Comparison of ENCODE assay signal across 21 cellular contexts in the genomic region with DNA sequence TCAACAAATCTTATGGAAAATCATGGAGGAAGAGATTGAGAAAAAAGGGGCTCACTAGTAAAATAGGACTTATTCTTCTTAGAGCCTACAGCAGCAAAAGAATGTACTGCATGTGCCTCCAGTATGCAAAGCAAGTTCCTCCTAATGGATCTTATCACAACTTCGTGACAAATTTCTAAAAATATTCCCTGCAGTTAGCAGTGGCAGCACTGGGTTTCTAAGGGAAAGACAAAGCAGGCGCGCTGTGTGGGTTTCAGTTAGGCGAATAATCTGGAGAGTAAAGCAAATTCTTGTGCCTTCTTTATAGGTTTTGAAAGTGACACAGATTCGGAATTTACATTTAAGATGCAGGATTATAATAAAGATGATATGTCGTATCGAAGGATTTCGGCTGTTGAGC.
DNase-seq lines count a peak whose midpoint lies in the region; ATAC-seq and TF ChIP-seq lines count a peak whose summit lies in the region.
"Had no signal": no experiment of that assay in that cellular context is flagged by ENCODE, and none has a peak within 500 bp of the region (broad histone marks: within the 10 kb centered on the region; RNA-seq: fewer than 3 reads in every experiment).

No MANE protein-coding gene starts in this region.

- CTCF ChIA-PET in CD4-positive, alpha-beta T cell (lab: Charles Lee): no interaction called here

- no peak for DNase-seq in CD4-positive, alpha-beta T cell
- DNase-seq in left ventricle myocardium superior: peak; percentile 35
- peak; percentile 71 for DNase-seq in putamen (ENCODE audit: low spot score)
- no peak for DNase-seq in activated CD4-positive, alpha-beta T cell treated with anti-CD3 and anti-CD28 coated beads, Interleukin-2, amount 50 U/mL, for 48 hours
- DNase-seq in DMS 273 treated with DMSO at 0.1 percent for 48 hours (lab: John Stamatoyannopoulos, UW): no peak
- DNase-seq in NCI-H446 (lab: John Stamatoyannopoulos, UW): no peak
- DNase-seq: cerebellar nuclear complex; DMS153; left colon; NCI-H1092; NCI-H2081; NCI-H510A; ovary; SIG-M5; stimulated activated CD4-positive, alpha-beta T cell treated with anti-CD3 and anti-CD28 coated beads, Interleukin-4, amount 100 ng/mL, for 24 hours; substantia nigra had no signal

- POLR2A ChIA-PET in CD4-positive, alpha-beta T cell (lab: Charles Lee): interaction anchor here (4.9 kb wide), 1 partner anchor 42 kb away, joined by 76 read pairs; no protein-coding TSS in a partner anchor

- H3K4me1 Mint-ChIP-seq in CD4-positive, alpha-beta T cell (ENCODE audit: low read depth): peaks cover 49% of the 10 kb centered on the region
- H3K4me1 Mint-ChIP-seq in brain: peaks cover 35% of the 10 kb centered on the region

- H3K27me3 ChIP-seq in CD4-positive, alpha-beta T cell (ENCODE audit: control insufficient read depth, insufficient read depth, low read length): no peaks in the 10 kb centered on the region
- H3K27me3 ChIP-seq: BLaER1 treated with 17β-estradiol and CSF1 and Interleukin-3, amounts not matched to agents 10 nM and 100 nM; ovary had no signal

- intact Hi-C loops in CD4-positive, alpha-beta T cell (cut with DNase I, micrococcal nuclease): loop anchor here in 1 of 2 experiments (1.0 to 5.0 kb wide), 2 partner anchors 44 to 107 kb away; no protein-coding TSS in a partner anchor
- intact Hi-C loops in left ventricle myocardium superior (cut with micrococcal nuclease): loop anchor here (10.0 kb wide), 1 partner anchor 109 kb away; no protein-coding TSS in a partner anchor

- no peak overlapping the region for H3K4me3 Mint-ChIP-seq in CD4-positive, alpha-beta T cell
- peak overlapping the region in 2 of 5 experiments; percentile 14 to 57 for H3K4me3 Mint-ChIP-seq in brain

- H3K9me3 Mint-ChIP-seq in CD4-positive, alpha-beta T cell: no peaks in the 10 kb centered on the region
- peaks cover 0 to 2% (median 0%) of the 10 kb centered on the region in 5 experiments for H3K9me3 Mint-ChIP-seq in brain
- H3K9me3 Mint-ChIP-seq: activated T-helper 17 cell treated with anti-CD3 and anti-CD28 coated beads, Interleukin-2, amount 50 U/mL, for 72 hours had no signal

- TF ChIP-seq CTCF in CD4-positive, alpha-beta T cell (IDR thresholded peaks at IDR 0.05): no peak
- no peak for TF ChIP-seq CTCF in brain (conservative IDR thresholded peaks at IDR 0.05)

- no peaks in the 10 kb centered on the region for H3K9me3 ChIP-seq in CD4-positive, alpha-beta T cell (ENCODE audit: control insufficient read depth, low read length)
- H3K9me3 ChIP-seq: BLaER1 treated with 17β-estradiol and CSF1 and Interleukin-3, amounts not matched to agents 10 nM and 100 nM; ovary had no signal

- no peak for ATAC-seq in CD4-positive, alpha-beta T cell (ENCODE audit: poor library complexity)
- peak; percentile 86 for ATAC-seq in left ventricle myocardium superior
- no peak for ATAC-seq in GM19395 (IDR thresholded peaks at IDR 0.05; ENCODE audit: unreplicated experiment)
- ATAC-seq: activated T-helper 17 cell treated with anti-CD3 and anti-CD28 coated beads, Interleukin-2, amount 50 U/mL, for 72 hours; left colon had no signal

- H3K27me3 Mint-ChIP-seq in CD4-positive, alpha-beta T cell: no peaks in the 10 kb centered on the region
- H3K27me3 Mint-ChIP-seq in brain: no peaks in the 10 kb centered on the region
- H3K27me3 Mint-ChIP-seq: activated T-helper 17 cell treated with anti-CD3 and anti-CD28 coated beads, Interleukin-2, amount 50 U/mL, for 72 hours had no signal

- peaks cover 68% of the 10 kb centered on the region for H3K36me3 Mint-ChIP-seq in CD4-positive, alpha-beta T cell (ENCODE audit: low read depth)
- peaks cover 18% of the 10 kb centered on the region for H3K36me3 Mint-ChIP-seq in brain

- no peak overlapping the region for H3K27ac ChIP-seq in CD4-positive, alpha-beta T cell (ENCODE audit: low read depth, low read length)
- H3K27ac ChIP-seq: BLaER1 treated with 17β-estradiol and CSF1 and Interleukin-3, amounts not matched to agents 10 nM and 100 nM; ovary; skin epidermis had no signal

- H3K27ac Mint-ChIP-seq in CD4-positive, alpha-beta T cell: peak overlapping the region; percentile 82
- H3K27ac Mint-ChIP-seq in brain: peak overlapping the region in 3 of 5 experiments; percentile 19 to 93 (median 62)

Comparison
In these comparisons a context has a peak if more than half of its experiments do, and no peak if none do; other contexts are left out.
1. DNase-seq: peak in left ventricle myocardium superior (single experiment) and putamen (single experiment); none in CD4-positive, alpha-beta T cell (0 of 10), activated CD4-positive, alpha-beta T cell treated with anti-CD3 and anti-CD28 coated beads, Interleukin-2, amount 50 U/mL, for 48 hours (0 of 2), DMS 273 treated with DMSO at 0.1 percent for 48 hours (single experiment) and NCI-H446 (0 of 2).